ENCODE assay signal across 27 cellular contexts in the genomic region with DNA sequence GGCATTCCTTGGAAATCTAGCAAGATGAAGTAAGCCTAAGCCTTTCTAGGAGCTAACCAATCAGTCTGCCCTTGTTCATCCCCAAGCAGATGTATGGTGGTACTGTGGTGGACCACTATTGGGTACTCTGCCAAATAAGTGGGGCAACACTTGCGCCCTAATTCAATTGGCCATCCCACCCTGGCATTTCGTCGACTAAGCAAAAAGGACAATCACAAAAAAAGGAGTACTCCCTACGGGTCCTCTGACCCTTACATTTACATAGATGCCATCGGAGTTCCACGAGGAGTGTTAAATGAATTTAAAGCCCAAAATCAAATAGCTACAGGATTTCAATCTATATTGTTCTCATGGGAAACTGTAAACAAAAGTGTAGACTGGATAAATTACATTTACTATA.
"Had no signal": no experiment of that assay in that cellular context is flagged by ENCODE, and none has a peak within 500 bp of the region (broad histone marks: within the 10 kb centered on the region; RNA-seq: fewer than 3 reads in every experiment).

No MANE protein-coding gene starts in this region.

- ATAC-seq: activated CD4-positive, CD25-positive, alpha-beta regulatory T cell treated with anti-CD3 and anti-CD28 coated beads, Interleukin-2, amount 50 U/mL, for 24 hours; activated CD8-positive, alpha-beta memory T cell treated with anti-CD3 and anti-CD28 coated beads, Interleukin-2, amount 10 ng/mL, durations not matched to agents 7 days and 5 days; activated CD8-positive, alpha-beta T cell treated with anti-CD3 and anti-CD28 coated beads for 36 hours; esophagus mucosa had no signal

- H3K27ac ChIP-seq: ascending aorta, breast epithelium, cardiac muscle cell, colonic mucosa, WERI-Rb-1 had no signal

- DNase-seq: activated B cell treated with CpG ODN at 0.5 μM for 24 hours; activated CD4-positive, alpha-beta T cell treated with anti-CD3 and anti-CD28 coated beads for 48 hours; activated CD4-positive, alpha-beta T cell treated with anti-CD3 and anti-CD28 coated beads, Interleukin-2, amount 50 U/mL, for 1 hour; activated CD4-positive, alpha-beta T cell treated with anti-CD3 and anti-CD28 coated beads, Interleukin-2, amount 50 U/mL, for 48 hours; activated CD8-positive, alpha-beta memory T cell treated with anti-CD3 and anti-CD28 coated beads, Interleukin-2, amount 10 ng/mL, durations not matched to agents 7 days and 5 days; activated CD8-positive, alpha-beta memory T cell treated with anti-CD3 and anti-CD28 coated beads, Interleukin-2, amount 50 U/mL, for 4 hours; activated CD8-positive, alpha-beta T cell treated with anti-CD3 and anti-CD28 coated beads for 36 hours; activated effector memory CD4-positive, alpha-beta T cell treated with anti-CD3 and anti-CD28 coated beads, Interleukin-2, amount 50 U/mL, for 16 hours; activated naive CD4-positive, alpha-beta T cell treated with anti-CD3 and anti-CD28 coated beads for 36 hours; activated naive CD8-positive, alpha-beta T cell treated with anti-CD3 and anti-CD28 coated beads for 36 hours; activated T-cell treated with anti-CD3 and anti-CD28 coated beads, Interleukin-2, amount 50 U/mL, for 1 hour; activated T-cell treated with anti-CD3 and anti-CD28 coated beads, Interleukin-2, amount 50 U/mL, for 48 hours; central memory CD4-positive, alpha-beta T cell; cerebellar nuclear complex; colonic mucosa; effector CD8-positive, alpha-beta T cell; foreskin fibroblast; head of caudate nucleus; hypothalamus; T1000; WERI-Rb-1 had no signal

- H3K27me3 ChIP-seq: ascending aorta, breast epithelium, cardiac muscle cell, colonic mucosa had no signal

- H3K36me3 ChIP-seq: breast epithelium, cardiac muscle cell, colonic mucosa had no signal

- H3K4me1 ChIP-seq: breast epithelium, colonic mucosa had no signal

- H3K4me3 ChIP-seq: ascending aorta, breast epithelium, cardiac muscle cell, colonic mucosa had no signal

- FAIRE-seq: frontal cortex had no signal
